Comparison of ENCODE assay signal across 14 cellular contexts in genomic region chr4:84852081-84852480, GRCh38.
A peak's percentile ranks its signal among the peaks of the same experiment; 100 is the strongest.
DNase-seq lines count a peak whose midpoint lies in the region; ATAC-seq and TF ChIP-seq lines count a peak whose summit lies in the region.
"Had no signal": no experiment of that assay in that cellular context is flagged by ENCODE, and none has a peak within 500 bp of the region (broad histone marks: within the 10 kb centered on the region; RNA-seq: fewer than 3 reads in every experiment).

No MANE protein-coding gene starts in this region.

- peak; percentile 2 for DNase-seq in NCI-H446 treated with DMSO at 0.1 percent for 48 hours (lab: John Stamatoyannopoulos, UW)
- peak in 12 of 61 donors; percentile 6 to 31 (median 14) for DNase-seq in caudate nucleus (lab: John Stamatoyannopoulos, UW)
- DNase-seq in putamen (ENCODE audit: low spot score): peak; percentile 58
- no peak for DNase-seq in hepatic stellate cell (ENCODE audit: low spot score)
- no peak for DNase-seq in SW 1271 (lab: John Stamatoyannopoulos, UW)
- DNase-seq: activated CD8-positive, alpha-beta memory T cell treated with anti-CD3 and anti-CD28 coated beads, Interleukin-2, amount 50 U/mL, for 4 hours; CD8-positive, alpha-beta T cell; naive B cell; NCI-H1436 treated with DMSO at 0.1 percent for 48 hours had no signal

- H3K4me1 ChIP-seq in HEK293 (ENCODE audit: control insufficient read depth, insufficient read depth, low read length): peaks cover 4% of the 10 kb centered on the region

- CTCF ChIA-PET in HEK293 (lab: Yijun Ruan, JAX): interaction anchor here (0.6 kb wide), 1 partner anchor 194 kb away, joined by 5 read pairs; no protein-coding TSS in a partner anchor

- POLR2A ChIA-PET in HEK293 (lab: Yijun Ruan, JAX): no interaction called here

- TF ChIP-seq CTCF in HEK293 (tag by site-specific recombination; IDR thresholded peaks at IDR 0.05): no peak

- H3K4me3 ChIP-seq in HEK293 (ENCODE audit: low read depth, low read length): no peak overlapping the region

- no peaks in the 10 kb centered on the region for H3K9me3 ChIP-seq in HEK293 (ENCODE audit: control insufficient read depth, insufficient read depth, low read depth, low read length)

- H3K36me3 ChIP-seq in HEK293 (ENCODE audit: control insufficient read depth in 2 of 2, insufficient read depth in 1 of 2, low read length in 2 of 2): peaks cover 0 to 18% of the 10 kb centered on the region in 2 experiments; a peak in 1 of 3 replicates

- no peak for ATAC-seq in GM18498 (IDR thresholded peaks at IDR 0.05; ENCODE audit: unreplicated experiment)
- ATAC-seq in HG02642 (IDR thresholded peaks at IDR 0.05; ENCODE audit: poor library complexity, unreplicated experiment): no peak
- ATAC-seq: CD8-positive, alpha-beta T cell; Panc1 had no signal

- H3K27ac ChIP-seq in HEK293 (ENCODE audit: extremely low read depth, low read depth, low read length): no peak overlapping the region
- peak overlapping the region; percentile 9 for H3K27ac ChIP-seq in caudate nucleus (ENCODE audit: low read depth, low read length)
- H3K27ac ChIP-seq: HL-60 had no signal

TF ChIP-seq in HEK293, 187 proteins besides CTCF, POLR2A, EP300 and RAD21:
- TF ChIP-seq PRDM2 (tag by site-specific recombination; IDR thresholded peaks at IDR 0.05; ENCODE audit: borderline replicate concordance) (no peak), HOXA7 (CRISPR knock-in tag; IDR thresholded peaks at IDR 0.05; ENCODE audit: borderline replicate concordance) (no peak), ZFHX2 (tag by site-specific recombination; conservative IDR thresholded peaks at IDR 0.05) (no peak), PRDM6 (tag by site-specific recombination; IDR thresholded peaks at IDR 0.05) (peak; percentile 48; the same call in 1 of the 2 replicates), ZFP37 (tag by site-specific recombination; IDR thresholded peaks at IDR 0.05) (no peak), RBAK (tag by site-specific recombination; IDR thresholded peaks at IDR 0.05) (no peak), ZNF211 (tag by site-specific recombination; IDR thresholded peaks at IDR 0.05; ENCODE audit: low read depth) (no peak), ZBTB49 (tag by site-specific recombination; IDR thresholded peaks at IDR 0.05; ENCODE audit: low read depth) (no peak), ZNF24 (tag by site-specific recombination; IDR thresholded peaks at IDR 0.05) (no peak), MEIS1 (CRISPR knock-in tag; IDR thresholded peaks at IDR 0.05; ENCODE audit: borderline replicate concordance) (peak; percentile 28; the same call in 1 of the 2 replicates), ZBTB1 (tag by site-specific recombination; IDR thresholded peaks at IDR 0.05) (no peak), KLF9 (tag by site-specific recombination; IDR thresholded peaks at IDR 0.05; ENCODE audit: low read depth) (no peak), ZNF510 (tag by site-specific recombination; IDR thresholded peaks at IDR 0.05; ENCODE audit: insufficient replicate concordance) (no peak), ZNF19 (tag by site-specific recombination; IDR thresholded peaks at IDR 0.05; ENCODE audit: low read depth) (no peak), ZNF704 (tag by site-specific recombination; IDR thresholded peaks at IDR 0.05) (no peak), ZSCAN5A (tag by site-specific recombination; IDR thresholded peaks at IDR 0.05) (no peak), BCL11B (tag by site-specific recombination; IDR thresholded peaks at IDR 0.05; ENCODE audit: low read depth) (no peak), ZNF184 (tag by site-specific recombination; IDR thresholded peaks at IDR 0.05) (no peak)

Comparison
In these comparisons a context has a peak if more than half of its experiments do, and no peak if none do; other contexts are left out.
1. DNase-seq: peak in NCI-H446 treated with DMSO at 0.1 percent for 48 hours (single experiment) and putamen (single experiment); none in hepatic stellate cell (single experiment) and SW 1271 (0 of 2).